Comparison of ENCODE assay signal across 12 cellular contexts in genomic region chr1:8889103-8889846, GRCh38. TPM values are rescaled to one million over a fixed set of nuclear protein-coding genes. Genes with fewer than 3 reads are reported as not detected.
DNase-seq lines count a peak whose midpoint lies in the region; ATAC-seq and TF ChIP-seq lines count a peak whose summit lies in the region.
"Had no signal": no experiment of that assay in that cellular context is flagged by ENCODE, and none has a peak within 500 bp of the region (broad histone marks: within the 10 kb centered on the region; RNA-seq: fewer than 3 reads in every experiment).

No MANE protein-coding gene starts in this region.

- peak overlapping the region; percentile 59 to 94 (median 92) for H3K27ac Mint-ChIP-seq in brain
- no peak overlapping the region for H3K27ac Mint-ChIP-seq in stimulated activated effector memory CD8-positive, alpha-beta T cell treated with anti-CD3 and anti-CD28 coated beads, Interleukin-12 subunit alpha, Interleukin-12 subunit beta, amount 100 ng/mL, for 72 hours

- CTCF ChIA-PET in A673 (lab: Charles Lee): no interaction called here

- no peak overlapping the region for H3K4me3 ChIP-seq in thymus (ENCODE audit: low read length)
- H3K4me3 ChIP-seq in A673 (ENCODE audit: low read depth, low read length, poor library complexity, severe bottlenecking): no peak overlapping the region

- H3K9me3 Mint-ChIP-seq in brain: no peaks in the 10 kb centered on the region
- H3K9me3 Mint-ChIP-seq in stimulated activated effector memory CD8-positive, alpha-beta T cell treated with anti-CD3 and anti-CD28 coated beads, Interleukin-12 subunit alpha, Interleukin-12 subunit beta, amount 100 ng/mL, for 72 hours: no peaks in the 10 kb centered on the region
- H3K9me3 Mint-ChIP-seq: neural crest cell had no signal

- no TSS peak for BruUV-seq in A673 (replicated peaks; lab: Mats Ljungman, UMichigan)

- intact Hi-C loops in A673 (cut with micrococcal nuclease; ENCODE audit: unreplicated experiment): no loop called here

- H3K4me3 Mint-ChIP-seq in brain: peak overlapping the region in 4 of 5 experiments; percentile 35 to 77 (median 70)
- H3K4me3 Mint-ChIP-seq in stimulated activated effector memory CD8-positive, alpha-beta T cell treated with anti-CD3 and anti-CD28 coated beads, Interleukin-12 subunit alpha, Interleukin-12 subunit beta, amount 100 ng/mL, for 72 hours: no peak overlapping the region
- H3K4me3 Mint-ChIP-seq: neural crest cell had no signal

- no peaks in the 10 kb centered on the region for H3K27me3 ChIP-seq in layer of hippocampus (ENCODE audit: control insufficient read depth, insufficient read depth, low read length)
- H3K27me3 ChIP-seq in thymus (ENCODE audit: control insufficient read depth, insufficient read depth): no peaks in the 10 kb centered on the region
- H3K27me3 ChIP-seq in A673 (replicated peaks; ENCODE audit: insufficient read depth, low read depth, low read length, poor library complexity): no peaks in the 10 kb centered on the region
- H3K27me3 ChIP-seq: uterus had no signal

- ATAC-seq in stimulated activated effector memory CD8-positive, alpha-beta T cell treated with anti-CD3 and anti-CD28 coated beads, Interleukin-12 subunit alpha, Interleukin-12 subunit beta, amount 100 ng/mL, for 72 hours: no peak
- no peak for ATAC-seq in HG03469 (IDR thresholded peaks at IDR 0.05; ENCODE audit: unreplicated experiment)
- ATAC-seq in GM18511 (IDR thresholded peaks at IDR 0.05; ENCODE audit: unreplicated experiment): no peak

- TF ChIP-seq CTCF in brain (conservative IDR thresholded peaks at IDR 0.05): no peak
- no peak for TF ChIP-seq CTCF in A673 (conservative IDR thresholded peaks at IDR 0.05; ENCODE audit: low read depth, low read length)

- H3K9me3 ChIP-seq in thymus (ENCODE audit: control insufficient read depth) (no peaks in the 10 kb centered on the region), A673 (ENCODE audit: low read depth, low read length, poor library complexity, severe bottlenecking) (no peaks in the 10 kb centered on the region)
- H3K9me3 ChIP-seq: uterus had no signal

- 96% methylated on average over 11 of the region's 11 CpGs for WGBS in thymus

- DNase-seq in M059J (ENCODE audit: low read depth) (peak; percentile 62), A673 (ENCODE audit: low spot score) (no peak)
- no peak for DNase-seq in stimulated activated effector memory CD8-positive, alpha-beta T cell treated with anti-CD3 and anti-CD28 coated beads, Interleukin-12 subunit alpha, Interleukin-12 subunit beta, amount 100 ng/mL, for 72 hours (ENCODE audit: low spot score in 2 of 2)
- DNase-seq: stimulated activated CD4-positive, alpha-beta T cell treated with anti-CD3 and anti-CD28 coated beads, Interleukin-4, amount 100 ng/mL, for 4 hours had no signal

- H3K4me1 ChIP-seq in thymus (ENCODE audit: control insufficient read depth, insufficient read depth, low read length): no peaks in the 10 kb centered on the region
- peaks cover 7% of the 10 kb centered on the region for H3K4me1 ChIP-seq in A673 (ENCODE audit: insufficient read depth, low read length, poor library complexity, severe bottlenecking)
- H3K4me1 ChIP-seq: uterus had no signal

- peaks cover 49% of the 10 kb centered on the region for H3K4me1 Mint-ChIP-seq in brain
- H3K4me1 Mint-ChIP-seq in stimulated activated effector memory CD8-positive, alpha-beta T cell treated with anti-CD3 and anti-CD28 coated beads, Interleukin-12 subunit alpha, Interleukin-12 subunit beta, amount 100 ng/mL, for 72 hours: no peaks in the 10 kb centered on the region

- H3K36me3 ChIP-seq in thymus (ENCODE audit: control insufficient read depth, insufficient read depth) (no peaks in the 10 kb centered on the region), A673 (ENCODE audit: insufficient read depth, low read length, poor library complexity, severe bottlenecking) (no peaks in the 10 kb centered on the region)
- H3K36me3 ChIP-seq: uterus had no signal

- POLR2A ChIA-PET in A673 (lab: Charles Lee; ENCODE audit: low non-redundant PET): no interaction called here

- H3K36me3 Mint-ChIP-seq in brain: no peaks in the 10 kb centered on the region
- no peaks in the 10 kb centered on the region for H3K36me3 Mint-ChIP-seq in stimulated activated effector memory CD8-positive, alpha-beta T cell treated with anti-CD3 and anti-CD28 coated beads, Interleukin-12 subunit alpha, Interleukin-12 subunit beta, amount 100 ng/mL, for 72 hours

- H3K27me3 Mint-ChIP-seq in brain: peaks cover 10% of the 10 kb centered on the region

- H3K27ac ChIP-seq in layer of hippocampus (ENCODE audit: low read depth, low read length): peak overlapping the region; percentile 84
- peak overlapping the region; percentile 18 for H3K27ac ChIP-seq in thymus (ENCODE audit: low read depth)
- H3K27ac ChIP-seq in A673 (ENCODE audit: low read depth, low read length, poor library complexity, severe bottlenecking): no peak overlapping the region

RNA-seq across cellular contexts. Expression of gene ENO1, which starts 10.8 kb away (rescaled TPM):
- 3,081 and 3,852 TPM in 2 replicates for total RNA-seq in M059J (2014; rRNA removed; shearing (Covaris generic))
- polyA plus RNA-seq in brain (ENCODE audit: insufficient read depth, low read depth, low replicate concordance): 1,172 TPM
- polyA plus RNA-seq in thymus: 261 TPM
- 2,313 and 2,659 TPM in 2 replicates for total RNA-seq in A673 (2021)

RNA-seq across cellular contexts. Expression of gene CA6, which starts 56.4 kb away (rescaled TPM):
- not detected in 2 replicates for total RNA-seq in M059J (2014; rRNA removed; shearing (Covaris generic))
- polyA plus RNA-seq in brain (ENCODE audit: insufficient read depth, low read depth, low replicate concordance) (not detected), thymus (0.37 TPM)
- total RNA-seq in A673 (2021): not detected in 2 replicates
- total RNA-seq: H1, neural crest cell, uterus had no signal
- polyA plus RNA-seq: H1 had no signal
